ENCODE assay signal across 7 cellular contexts in the genomic region with DNA sequence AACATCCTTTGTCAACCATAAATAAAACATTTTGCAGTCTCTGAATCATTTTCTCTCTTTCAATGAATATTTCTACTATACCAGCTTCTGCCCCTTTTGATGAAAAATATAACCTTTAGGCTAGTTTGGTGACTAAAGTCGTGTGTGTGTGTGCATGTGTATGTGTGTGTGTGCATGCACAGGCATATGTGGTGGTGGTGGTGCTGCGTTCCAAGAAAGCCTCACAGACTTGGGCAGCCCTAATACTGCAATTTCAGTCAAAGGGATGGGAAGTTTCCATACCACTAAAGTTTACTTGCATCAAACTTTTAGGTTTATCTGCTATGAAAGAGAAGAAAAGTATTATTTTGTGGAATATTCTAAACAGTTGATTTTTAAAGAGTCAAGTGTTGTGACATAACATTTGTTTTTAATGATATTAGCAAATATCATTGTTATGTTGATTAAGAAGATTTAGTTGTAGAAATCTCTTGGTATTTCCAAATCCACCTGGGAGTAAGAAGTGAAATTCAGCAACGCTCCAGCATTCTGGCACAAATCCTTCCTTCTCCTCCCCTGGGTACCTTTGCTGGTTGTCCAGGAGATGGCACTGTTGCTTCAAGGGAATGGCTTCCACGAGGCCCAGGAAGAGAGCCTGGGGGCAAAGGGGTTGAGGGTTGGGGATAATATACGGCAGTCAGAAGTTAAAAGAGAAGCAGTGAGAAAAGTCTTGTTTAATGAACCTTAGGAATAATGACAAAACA. TPM values are rescaled to one million over a fixed set of nuclear protein-coding genes. Genes with fewer than 3 reads are reported as not detected.
DNase-seq lines count a peak whose midpoint lies in the region; ATAC-seq and TF ChIP-seq lines count a peak whose summit lies in the region.

No MANE protein-coding gene starts in this region.

- no peak overlapping the region for H2BK12ac ChIP-seq in neuronal stem cell (ENCODE audit: low read length)

- H2AFZ ChIP-seq in neuronal stem cell (ENCODE audit: low read length) = peak overlapping the region; percentile 0

- no peak overlapping the region for H4K8ac ChIP-seq in neuronal stem cell (ENCODE audit: low read depth, low read length)

- no peak overlapping the region for H4K91ac ChIP-seq in neuronal stem cell (ENCODE audit: low read depth, low read length, poor library complexity)

- no peak overlapping the region for H2AK5ac ChIP-seq in neuronal stem cell (ENCODE audit: low read depth, low read length)

- TF ChIP-seq CTCF in foreskin fibroblast (IDR thresholded peaks at IDR 0.05; ENCODE audit: low read depth, low read length) = peak; percentile 87

- no peaks in the 10 kb centered on the region for H3K36me3 ChIP-seq in HAP-1 (replicated peaks)
- no peaks in the 10 kb centered on the region for H3K36me3 ChIP-seq in neuronal stem cell (replicated peaks in 1 of 2; ENCODE audit: control insufficient read depth in 2 of 2, insufficient read depth in 2 of 2, low read length in 2 of 2)

- no peak overlapping the region for H3K4me3 ChIP-seq in HAP-1
- no peak overlapping the region for H3K4me3 ChIP-seq in foreskin fibroblast (ENCODE audit: low read depth in 1 of 2, low read length in 2 of 2)
- H3K4me3 ChIP-seq in neuronal stem cell (ENCODE audit: low read length in 2 of 2) = no peak overlapping the region

- H3K23ac ChIP-seq in neuronal stem cell (ENCODE audit: low read depth, low read length, poor library complexity) = no peak overlapping the region

- no peak overlapping the region for H3K9ac ChIP-seq in neuronal stem cell (ENCODE audit: low read depth, low read length, poor library complexity)

- H2BK5ac ChIP-seq in neuronal stem cell (ENCODE audit: low read length) = no peak overlapping the region

- no peak for ATAC-seq in GM21619 (IDR thresholded peaks at IDR 0.05; ENCODE audit: unreplicated experiment)

- in situ Hi-C loops in HAP-1 (cut with MboI; ENCODE audit: low sequenced_read_pairs) = loop anchor here (25.0 kb wide), 1 partner anchor 335 kb away; no protein-coding TSS in a partner anchor

- no peak overlapping the region for H3K4ac ChIP-seq in neuronal stem cell (ENCODE audit: low read length)

- H3K9me3 ChIP-seq in HAP-1 = no peaks in the 10 kb centered on the region
- H3K9me3 ChIP-seq in neuronal stem cell (replicated peaks in 1 of 2; ENCODE audit: control insufficient read depth in 2 of 2, insufficient read depth in 1 of 2, low read depth in 1 of 2, low read length in 2 of 2) = no peaks in the 10 kb centered on the region

- H3K27ac ChIP-seq in neuronal stem cell (replicated peaks; ENCODE audit: low read length) = no peak overlapping the region

- DNase-seq in GF-D8 (lab: John Stamatoyannopoulos, UW) (peak; percentile 38), HAP-1 (ENCODE audit: low spot score in 2 of 2) (peak; percentile 59 to 82), NCI-H1105 (lab: John Stamatoyannopoulos, UW) (peak; percentile 43), SW480 (ENCODE audit: low spot score) (peak; percentile 75), foreskin fibroblast (peak; percentile 21 to 73), neuronal stem cell (ENCODE audit: low spot score) (peak; percentile 58)

- H2BK15ac ChIP-seq in neuronal stem cell (ENCODE audit: low read length) = no peak overlapping the region

- no peak overlapping the region for H3K4me2 ChIP-seq in neuronal stem cell (ENCODE audit: insufficient read depth, low read length, poor library complexity, severe bottlenecking)

- H3K4me1 ChIP-seq in HAP-1 (no peaks in the 10 kb centered on the region), neuronal stem cell (ENCODE audit: control insufficient read depth in 2 of 2, insufficient read depth in 1 of 2, low read depth in 1 of 2, low read length in 2 of 2) (peaks cover 2 to 12% of the 10 kb centered on the region in 2 donors)

- H2BK120ac ChIP-seq in neuronal stem cell (ENCODE audit: low read depth, low read length) = no peak overlapping the region

- no peak overlapping the region for H3K18ac ChIP-seq in neuronal stem cell (ENCODE audit: low read length)

- H3K27me3 ChIP-seq in HAP-1 (ENCODE audit: low read depth) (peaks cover 30% of the 10 kb centered on the region), neuronal stem cell (ENCODE audit: control insufficient read depth in 3 of 3, insufficient read depth in 3 of 3, low read depth in 1 of 3, low read length in 3 of 3) (no peaks in the 10 kb centered on the region)

- WGBS in neuronal stem cell (ENCODE audit: extremely low coverage in 2 of 2, insufficient read length in 2 of 2, insufficient replicate concordance in 1 of 2), 2 donors = no CpG with 5 or more reads among the region's 5 CpGs

- no peaks in the 10 kb centered on the region for H3K79me1 ChIP-seq in neuronal stem cell (ENCODE audit: low read depth, low read length)

- no peak overlapping the region for H3K14ac ChIP-seq in neuronal stem cell (ENCODE audit: low read length)

RNA-seq across cellular contexts. Expression of gene ASB4, which starts 41.5 kb away (rescaled TPM):
- polyA plus RNA-seq in neuronal stem cell (2013, experiment 1 of 2) = 0.01 TPM
- polyA plus RNA-seq in neuronal stem cell (2013, experiment 2 of 2) = 0.01 TPM
